ENCODE assay signal across 8 cellular contexts in the genomic region with DNA sequence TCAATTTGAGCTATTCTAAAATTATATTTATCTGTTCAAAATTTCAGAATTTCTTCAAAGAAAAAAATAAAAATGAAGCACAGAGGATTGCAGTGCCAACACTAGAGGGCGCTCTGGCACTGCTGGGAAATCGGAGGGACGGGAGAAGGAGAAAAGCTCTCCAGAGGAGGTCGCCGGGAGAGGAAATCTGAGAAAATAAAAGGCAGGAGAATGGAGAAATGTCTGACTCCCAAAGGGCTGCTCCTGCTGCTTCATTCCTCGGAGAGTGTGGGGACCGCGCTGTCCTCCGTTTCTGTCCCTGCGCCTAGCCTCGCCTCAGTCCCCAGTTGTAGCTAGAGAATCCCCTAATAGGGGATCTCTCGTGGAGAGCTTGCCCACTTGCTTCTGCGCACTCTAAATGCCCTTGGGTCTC. TPM values are rescaled to one million over a fixed set of nuclear protein-coding genes. Genes with fewer than 3 reads are reported as not detected.
DNase-seq lines count a peak whose midpoint lies in the region; ATAC-seq, FAIRE-seq and TF ChIP-seq lines count a peak whose summit lies in the region.

No MANE protein-coding gene starts in this region.

- peaks cover 69% of the 10 kb centered on the region for H3K27me3 Mint-ChIP-seq in T-helper 1 cell treated with Interleukin-12 subunit alpha and Interleukin-12 subunit beta and Interleukin-4 antibody, amounts not matched to agents 30 μg/mL and 1 μg/mL, for 36 hours (ENCODE audit: low read depth)

- no peak overlapping the region for H3K27ac Mint-ChIP-seq in T-helper 1 cell treated with Interleukin-12 subunit alpha and Interleukin-12 subunit beta and Interleukin-4 antibody, amounts not matched to agents 30 μg/mL and 1 μg/mL, for 36 hours

- ATAC-seq in GM12878 = peak; percentile 67
- ATAC-seq in GM19324 (IDR thresholded peaks at IDR 0.05; ENCODE audit: low FRiP score, unreplicated experiment) = no peak
- no peak for ATAC-seq in HG03025 (IDR thresholded peaks at IDR 0.05; ENCODE audit: low FRiP score, unreplicated experiment)

- H3K4me2 ChIP-seq in GM12878 (ENCODE audit: control insufficient read depth, insufficient read depth) (0 out of 2 replicates have a peak overlapping the region, but pooled peaks have one; percentile 66), skeletal muscle satellite cell (ENCODE audit: low read length) (peak overlapping the region; percentile 96)

- H4K20me1 ChIP-seq in GM12878 (ENCODE audit: control insufficient read depth, insufficient read depth) = no peaks in the 10 kb centered on the region

- H3K27me3 ChIP-seq in GM12878 (replicated peaks in 1 of 2; ENCODE audit: control insufficient read depth in 2 of 2, insufficient read depth in 2 of 2, low read length in 1 of 2) (no peaks in the 10 kb centered on the region; a peak in 2 of 4 replicates), iPS-15b (ENCODE audit: control insufficient read depth, insufficient read depth, low read length) (no peaks in the 10 kb centered on the region), skeletal muscle satellite cell (ENCODE audit: control insufficient read depth, insufficient read depth, low read length) (peaks cover 4% of the 10 kb centered on the region)

- CTCF ChIA-PET in GM12878 (lab: Yijun Ruan, JAX) = interaction anchor here (0.6 to 13.5 kb wide), 73 partner anchors 9 to 1058 kb away, joined by 3 to 658 read pairs (median 5); a partner anchor contains a TSS

- H3K4me3 ChIP-seq in NB4 (ENCODE audit: low read depth, low read length) (no peak overlapping the region), GM12878 (no peak overlapping the region), iPS-15b (ENCODE audit: low read depth, low read length) (peak overlapping the region; percentile 49), skeletal muscle satellite cell (ENCODE audit: low read length) (peak overlapping the region; percentile 74)

- in situ Hi-C loops in GM12878 (cut with MboI) = no loop called here

- TF ChIP-seq POLR2A in NB4 (IDR thresholded peaks at IDR 0.05; ENCODE audit: extremely low read depth, insufficient read length) (no peak), GM12878 (IDR thresholded peaks at IDR 0.05; ENCODE audit: low read depth, low read length) (no peak)

- H3K36me3 Mint-ChIP-seq in T-helper 1 cell treated with Interleukin-12 subunit alpha and Interleukin-12 subunit beta and Interleukin-4 antibody, amounts not matched to agents 30 μg/mL and 1 μg/mL, for 36 hours (ENCODE audit: low read depth) = no peaks in the 10 kb centered on the region

- 11% methylated on average over 13 of the region's 13 CpGs for WGBS in GM12878 (ENCODE audit: insufficient coverage, insufficient replicate concordance, low lambda C conversion rate, missing lambda C conversion rate)

- TF ChIP-seq EP300 in GM12878 (IDR thresholded peaks at IDR 0.05; ENCODE audit: borderline replicate concordance in 1 of 2, control insufficient read depth in 1 of 2, low read depth in 2 of 2, low read length in 2 of 2) = no peak

- H3K9me3 ChIP-seq in GM12878 (replicated peaks; ENCODE audit: control insufficient read depth, insufficient read depth, low read length) (no peaks in the 10 kb centered on the region), iPS-15b (ENCODE audit: control insufficient read depth, insufficient read depth, low read length) (no peaks in the 10 kb centered on the region), skeletal muscle satellite cell (replicated peaks; ENCODE audit: low read length) (no peaks in the 10 kb centered on the region)

- H3K79me2 ChIP-seq in GM12878 (ENCODE audit: control insufficient read depth, insufficient read depth, low read length) = no peaks in the 10 kb centered on the region

- H3K9ac ChIP-seq in GM12878 (ENCODE audit: control insufficient read depth, insufficient read depth, low read length) = no peak overlapping the region
- H3K9ac ChIP-seq in iPS-15b (ENCODE audit: low read depth, low read length) = peak overlapping the region; percentile 80
- peak overlapping the region; percentile 67 for H3K9ac ChIP-seq in skeletal muscle satellite cell (ENCODE audit: low read depth, low read length)

- no TSS peak for BruUV-seq in GM12878 (replicated peaks; lab: Mats Ljungman, UMichigan)

- H3K4me1 ChIP-seq in GM12878 (ENCODE audit: control insufficient read depth, insufficient read depth, low read length) (no peaks in the 10 kb centered on the region), iPS-15b (ENCODE audit: control insufficient read depth, insufficient read depth, low read length) (peaks cover 16% of the 10 kb centered on the region), skeletal muscle satellite cell (ENCODE audit: control insufficient read depth, insufficient read depth, low read length) (peaks cover 15% of the 10 kb centered on the region)

- POLR2A ChIA-PET in GM12878 (lab: Charles Lee) = no interaction called here

- peak; percentile 92 for TF ChIP-seq RAD21 in GM12878 (IDR thresholded peaks at IDR 0.05; ENCODE audit: insufficient read depth, low read depth, low read length)

- FAIRE-seq in G401.6 (lab: Jason Lieb, UNC) = peak; percentile 94
- FAIRE-seq in GM12878 (lab: Jason Lieb, UNC) = peak; percentile 47

- H3K4me3 Mint-ChIP-seq in T-helper 1 cell treated with Interleukin-12 subunit alpha and Interleukin-12 subunit beta and Interleukin-4 antibody, amounts not matched to agents 30 μg/mL and 1 μg/mL, for 36 hours = peak overlapping the region; percentile 21

- SMC1A ChIA-PET in GM12878 (lab: Charles Lee; ENCODE audit: uncharacterized antibody, unreplicated experiment) = interaction anchor here (0.7 to 12.4 kb wide), 29 partner anchors 9 to 716 kb away, joined by 3 to 359 read pairs (median 4); a partner anchor contains a TSS

- intact Hi-C loops in GM12878 (cut with micrococcal nuclease; ENCODE audit: unreplicated experiment) = loop anchor here (1.0 to 10.0 kb wide), 4 partner anchors 85 to 830 kb away; no protein-coding TSS in a partner anchor

- peaks cover 8% of the 10 kb centered on the region for H3K4me1 Mint-ChIP-seq in T-helper 1 cell treated with Interleukin-12 subunit alpha and Interleukin-12 subunit beta and Interleukin-4 antibody, amounts not matched to agents 30 μg/mL and 1 μg/mL, for 36 hours (ENCODE audit: low read depth)

- no peaks in the 10 kb centered on the region for H3K9me3 Mint-ChIP-seq in T-helper 1 cell treated with Interleukin-12 subunit alpha and Interleukin-12 subunit beta and Interleukin-4 antibody, amounts not matched to agents 30 μg/mL and 1 μg/mL, for 36 hours

- peak; percentile 71 for DNase-seq in NB4 (ENCODE audit: low read depth)
- DNase-seq in GM12878 (ENCODE audit: low read depth, low spot score) = no peak

- H2AFZ ChIP-seq in GM12878 (ENCODE audit: control insufficient read depth, low read depth, low read length) = peak overlapping the region; percentile 29

- H3K27ac ChIP-seq in GM12878 (ENCODE audit: control insufficient read depth, insufficient read depth) = no peak overlapping the region

- TF ChIP-seq CTCF in NB4 (IDR thresholded peaks at IDR 0.05; ENCODE audit: low read depth, low read length) (peak; percentile 79), GM12878 (IDR thresholded peaks at IDR 0.05 in 2 of 3, conservative IDR thresholded peaks at IDR 0.05 in 1 of 3; ENCODE audit: control insufficient read depth in 2 of 3, extremely low read depth in 1 of 3, insufficient read depth in 1 of 3, low read depth in 3 of 3, low read length in 3 of 3) (peak; percentile 83 to 86 (median 83))

- H3K36me3 ChIP-seq in GM12878 (ENCODE audit: control insufficient read depth in 2 of 2, insufficient read depth in 2 of 2, low read length in 1 of 2) (no peaks in the 10 kb centered on the region), iPS-15b (ENCODE audit: control insufficient read depth, insufficient read depth, low read length) (no peaks in the 10 kb centered on the region), skeletal muscle satellite cell (ENCODE audit: insufficient read depth, low read length) (no peaks in the 10 kb centered on the region)

- RAD21 ChIA-PET in GM12878 (lab: Charles Lee; ENCODE audit: unreplicated experiment) = interaction anchor here (0.6 to 11.7 kb wide), 23 partner anchors 9 to 1059 kb away, joined by 3 to 326 read pairs (median 4); no protein-coding TSS in a partner anchor

RNA-seq across cellular contexts. Expression of a gene that starts 40.0 kb away (rescaled TPM):
- 20.9 and 27.4 TPM in 2 replicates for total RNA-seq in GM12878 (2013; cell fraction: nucleolus; rRNA removed)
- total RNA-seq in GM12878 (2014; rRNA removed) (6.0 and 6.2 TPM in 2 replicates), GM12878 (2014; rRNA removed; fragmentation: Illumina TruSeq; extraction: Trizol) (6.2 and 6.5 TPM in 2 replicates), GM12878 (2021) (6.8 and 8.2 TPM in 2 replicates)
- polyA plus RNA-seq in GM12878 (2011; ENCODE audit: low read depth) = 1.4 TPM
- polyA plus RNA-seq in GM12878 (2011; rRNA removed) (5.3 and 8.2 TPM in 2 replicates), GM12878 (2014; fragmentation: Illumina TruSeq; extraction: Trizol) (5.4 and 7.4 TPM in 2 replicates), GM12878 (2014; fragmentation: Nextera tagmentation; extraction: Ambion mirVana) (1 to 10 TPM; 1.2 to 1.9 TPM), GM12878 (2014; rRNA removed) (5.1 and 5.2 TPM in 2 replicates), GM12878 (2016; fragmentation: Nextera tagmentation; extraction: Ambion mirVana) (1 to 10 TPM; 6.0 to 6.3 TPM)
- 5.5 and 6.4 TPM in 2 replicates for polyA plus RNA-seq in GM12878 (2011; cell fraction: cytosol; rRNA removed)
- polyA plus RNA-seq in GM12878 (2011; cell fraction: nucleus; rRNA removed) = 1.9 and 2.8 TPM in 2 replicates
- 1.5 TPM in 2 replicates for polyA plus RNA-seq in GM12878 (2012)
- polyA minus RNA-seq in GM12878 (2011; rRNA and poly(A)+ RNA removed) = 8.6 and 9.4 TPM in 2 replicates
- 3.2 and 3.7 TPM in 2 replicates for polyA minus RNA-seq in GM12878 (2011; cell fraction: cytosol; rRNA and poly(A)+ RNA removed)
- 4.7 and 12.3 TPM in 2 replicates for polyA minus RNA-seq in GM12878 (2011; cell fraction: nucleus; rRNA and poly(A)+ RNA removed)
- 15.0 and 19.2 TPM in 2 replicates for total RNA-seq in skeletal muscle satellite cell (2012; rRNA removed)

RNA-seq across cellular contexts. Expression of a gene that starts 44.4 kb away (rescaled TPM):
- total RNA-seq in GM12878 (2013; cell fraction: nucleolus; rRNA removed) = 0.73 and 0.86 TPM in 2 replicates
- total RNA-seq in GM12878 (2014; rRNA removed) = 0.28 and 1.1 TPM in 2 replicates
- 0.54 and 0.64 TPM in 2 replicates for total RNA-seq in GM12878 (2014; rRNA removed; fragmentation: Illumina TruSeq; extraction: Trizol)
- total RNA-seq in GM12878 (2021) = 0.56 TPM in 1 of 2 replicates, not detected in the other
- polyA plus RNA-seq in GM12878 (2011; ENCODE audit: low read depth) = not detected
- 0.45 and 0.73 TPM in 2 replicates for polyA plus RNA-seq in GM12878 (2011; rRNA removed)
- 0.42 and 0.70 TPM in 2 replicates for polyA plus RNA-seq in GM12878 (2011; cell fraction: cytosol; rRNA removed)
- 0.27 and 0.91 TPM in 2 replicates for polyA plus RNA-seq in GM12878 (2011; cell fraction: nucleus; rRNA removed)
- polyA plus RNA-seq in GM12878 (2012) = 0.65 and 0.95 TPM in 2 replicates
- polyA plus RNA-seq in GM12878 (2014; fragmentation: Illumina TruSeq; extraction: Trizol) = 0.29 and 0.90 TPM in 2 replicates
- polyA plus RNA-seq in GM12878 (2014; fragmentation: Nextera tagmentation; extraction: Ambion mirVana) = under 1 TPM in 1 of 2 experiments, not detected in 1; 0.22 TPM
- polyA plus RNA-seq in GM12878 (2014; rRNA removed) = 0.25 and 1.5 TPM in 2 replicates
- polyA plus RNA-seq in GM12878 (2016; fragmentation: Nextera tagmentation; extraction: Ambion mirVana) = under 1 TPM in 1 of 2 experiments, not detected in 1; 0.44 TPM
- polyA minus RNA-seq in GM12878 (2011; rRNA and poly(A)+ RNA removed) = 0.15 and 2.2 TPM in 2 replicates
- 0.31 TPM in 1 of 2 replicates, not detected in the other for polyA minus RNA-seq in GM12878 (2011; cell fraction: cytosol; rRNA and poly(A)+ RNA removed)
- 0.67 and 0.73 TPM in 2 replicates for polyA minus RNA-seq in GM12878 (2011; cell fraction: nucleus; rRNA and poly(A)+ RNA removed)
- total RNA-seq in skeletal muscle satellite cell (2012; rRNA removed) = 0.22 and 0.25 TPM in 2 replicates

RNA-seq across cellular contexts. Expression of a gene that starts 44.5 kb away (rescaled TPM):
- total RNA-seq in GM12878 (2013; cell fraction: nucleolus; rRNA removed) = not detected in 2 replicates
- total RNA-seq in GM12878 (2014; rRNA removed) (not detected in 2 replicates), GM12878 (2014; rRNA removed; fragmentation: Illumina TruSeq; extraction: Trizol) (not detected in 2 replicates), GM12878 (2021) (not detected in 2 replicates)
- not detected for polyA plus RNA-seq in GM12878 (2011; ENCODE audit: low read depth)
- polyA plus RNA-seq in GM12878 (2011; rRNA removed) (not detected in 2 replicates), GM12878 (2014; fragmentation: Illumina TruSeq; extraction: Trizol) (not detected in 2 replicates), GM12878 (2014; fragmentation: Nextera tagmentation; extraction: Ambion mirVana) (not detected), GM12878 (2014; rRNA removed) (not detected in 2 replicates), GM12878 (2016; fragmentation: Nextera tagmentation; extraction: Ambion mirVana) (not detected)
- not detected in 2 replicates for polyA plus RNA-seq in GM12878 (2011; cell fraction: cytosol; rRNA removed)
- not detected in 2 replicates for polyA plus RNA-seq in GM12878 (2011; cell fraction: nucleus; rRNA removed)
- polyA plus RNA-seq in GM12878 (2012) = not detected in 2 replicates
- not detected in 2 replicates for polyA minus RNA-seq in GM12878 (2011; rRNA and poly(A)+ RNA removed)
- not detected in 2 replicates for polyA minus RNA-seq in GM12878 (2011; cell fraction: cytosol; rRNA and poly(A)+ RNA removed)
- polyA minus RNA-seq in GM12878 (2011; cell fraction: nucleus; rRNA and poly(A)+ RNA removed) = not detected in 2 replicates
- 1.7 and 2.8 TPM in 2 replicates for total RNA-seq in skeletal muscle satellite cell (2012; rRNA removed)

Comparison
In these comparisons a context has a peak if more than half of its experiments do, and no peak if none do; other contexts are left out.
1. H3K4me3 ChIP-seq: peak in iPS-15b (single experiment) and skeletal muscle satellite cell (single experiment); none in NB4 (single experiment) and GM12878 (single experiment).